13 cellular contexts compared by ENCODE assay signal in the genomic region with DNA sequence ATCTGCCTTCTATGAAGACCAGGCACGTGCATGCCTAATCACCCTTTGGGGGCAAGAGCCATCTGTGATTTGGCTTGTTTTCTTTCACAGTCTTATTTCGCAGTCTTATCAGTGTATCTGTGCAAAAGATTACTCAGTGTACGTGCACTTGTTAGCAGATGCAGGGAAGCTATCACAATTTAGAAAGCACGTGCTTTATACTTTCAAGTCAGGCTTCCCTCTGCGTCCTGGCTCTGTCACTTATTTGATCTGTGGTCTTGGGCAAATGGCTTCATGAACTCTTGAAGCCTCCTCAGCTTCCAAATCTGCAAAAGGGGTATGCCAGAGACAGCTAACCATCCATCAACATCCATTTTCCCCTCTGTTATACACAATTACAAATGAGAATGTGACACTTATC.
DNase-seq lines count a peak whose midpoint lies in the region; ATAC-seq and TF ChIP-seq lines count a peak whose summit lies in the region.
"Had no signal": no experiment of that assay in that cellular context is flagged by ENCODE, and none has a peak within 500 bp of the region (broad histone marks: within the 10 kb centered on the region; RNA-seq: fewer than 3 reads in every experiment).

No MANE protein-coding gene starts in this region.

- ATAC-seq in left ventricle myocardium superior (no peak), HG02763 (IDR thresholded peaks at IDR 0.05; ENCODE audit: unreplicated experiment) (no peak), GM18861 (IDR thresholded peaks at IDR 0.05; ENCODE audit: unreplicated experiment) (no peak)

- TF ChIP-seq CTCF in right atrium auricular region (IDR thresholded peaks at IDR 0.05) (no peak), adrenal gland (IDR thresholded peaks at IDR 0.05) (no peak), osteoblast (IDR thresholded peaks at IDR 0.05; ENCODE audit: extremely low read depth, low read depth, low read length) (no peak)

- DNase-seq in right atrium auricular region (ENCODE audit: low spot score) (no peak), left ventricle myocardium superior (no peak), adrenal gland (no peak), osteoblast (ENCODE audit: insufficient read length, low spot score, missing footprints) (no peak), HUDEP-2 (lab: John Stamatoyannopoulos, UW; ENCODE audit: unreplicated experiment in 76 of 76) (no peak), AML-193 (lab: John Stamatoyannopoulos, UW) (no peak)
- DNase-seq: DMS79 treated with DMSO at 0.1 percent for 48 hours, NCI-H1930 had no signal

- intact Hi-C loops in left ventricle myocardium superior (cut with micrococcal nuclease): no loop called here
- intact Hi-C loops in adrenal gland (cut with DNase I): no loop called here

- H3K79me2 ChIP-seq in osteoblast (ENCODE audit: insufficient read depth, low read length): peaks cover 2% of the 10 kb centered on the region

- peaks cover 0 to 25% of the 10 kb centered on the region in 2 donors for H3K4me1 ChIP-seq in right atrium auricular region
- H3K4me1 ChIP-seq in adrenal gland (replicated peaks in 1 of 2): peaks cover 27 to 42% of the 10 kb centered on the region in 2 donors
- peaks cover 19% of the 10 kb centered on the region for H3K4me1 ChIP-seq in osteoblast (ENCODE audit: insufficient read depth, low read length)

- peak overlapping the region; percentile 44 for H3K4me2 ChIP-seq in osteoblast (ENCODE audit: insufficient read depth, low read length)

- H3K9me3 ChIP-seq in right atrium auricular region (no peaks in the 10 kb centered on the region), adrenal gland (replicated peaks in 1 of 3) (no peaks in the 10 kb centered on the region), osteoblast (ENCODE audit: low read depth, low read length) (no peaks in the 10 kb centered on the region)
- H3K9me3 ChIP-seq: vagina had no signal

- H3K27ac ChIP-seq in right atrium auricular region: peak overlapping the region; percentile 73
- H3K27ac ChIP-seq in adrenal gland: peak overlapping the region in 3 of 5 donors; percentile 24 to 70 (median 64)
- no peak overlapping the region for H3K27ac ChIP-seq in osteoblast (ENCODE audit: low read depth, low read length)
- H3K27ac ChIP-seq: RWPE1 had no signal

- H3K27me3 ChIP-seq in right atrium auricular region (no peaks in the 10 kb centered on the region), adrenal gland (no peaks in the 10 kb centered on the region), osteoblast (ENCODE audit: insufficient read depth, low read length) (no peaks in the 10 kb centered on the region)
- H3K27me3 ChIP-seq: vagina had no signal

- H3K4me3 ChIP-seq in right atrium auricular region: no peak overlapping the region
- H3K4me3 ChIP-seq in adrenal gland: no peak overlapping the region
- H3K4me3 ChIP-seq in osteoblast (ENCODE audit: insufficient read depth, low read length): no peak overlapping the region
- H3K4me3 ChIP-seq: skin epidermis, vagina had no signal

- no peak overlapping the region for H2AFZ ChIP-seq in osteoblast (ENCODE audit: low read length)

- H4K20me1 ChIP-seq in osteoblast (ENCODE audit: insufficient read depth, low read length): peaks cover 39% of the 10 kb centered on the region

- WGBS in adrenal gland, 4 donors: 75 to 82% (median 77%) methylated on average over 5 of the region's 5 CpGs

- no peaks in the 10 kb centered on the region for H3K36me3 ChIP-seq in right atrium auricular region
- H3K36me3 ChIP-seq in adrenal gland (replicated peaks in 1 of 2): no peaks in the 10 kb centered on the region
- no peaks in the 10 kb centered on the region for H3K36me3 ChIP-seq in osteoblast (ENCODE audit: insufficient read depth, low read length)
- H3K36me3 ChIP-seq: vagina had no signal

- no peak for TF ChIP-seq POLR2A in adrenal gland (IDR thresholded peaks at IDR 0.05)
